Comparison of ENCODE assay signal across 19 cellular contexts in the genomic region with DNA sequence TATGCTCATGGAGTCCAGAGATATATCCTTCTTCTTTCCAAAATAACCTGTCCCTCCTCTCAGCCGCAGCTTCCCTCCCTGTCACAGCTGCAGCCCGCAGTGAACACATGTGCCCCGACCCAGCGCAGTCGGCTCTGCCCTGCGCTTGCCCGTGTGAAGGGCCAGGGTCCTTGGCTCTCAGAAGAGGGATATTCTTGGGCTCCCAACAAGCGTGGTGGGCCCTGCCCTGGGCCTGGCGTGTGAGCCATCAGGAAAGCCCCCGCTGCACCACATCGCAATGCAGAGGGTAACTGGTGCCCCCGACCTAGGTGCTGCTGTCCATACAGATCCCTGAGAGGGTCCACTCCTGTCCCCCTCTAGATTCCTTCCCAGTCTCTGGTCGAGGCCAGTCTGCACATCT.
"Had no signal": no experiment of that assay in that cellular context is flagged by ENCODE, and none has a peak within 500 bp of the region (broad histone marks: within the 10 kb centered on the region; RNA-seq: fewer than 3 reads in every experiment).

No MANE protein-coding gene starts in this region.

- H3K4me3 ChIP-seq: coronary artery, dorsolateral prefrontal cortex, esophagus muscularis mucosa, gastrocnemius medialis, heart right ventricle, left lung, psoas muscle, right lobe of liver had no signal

- H3K27ac ChIP-seq: coronary artery, dorsolateral prefrontal cortex, epithelial cell of prostate, esophagus muscularis mucosa, gastrocnemius medialis, heart right ventricle, left lung, neutrophil, psoas muscle, right lobe of liver had no signal

- DNase-seq: effector CD8-positive, alpha-beta T cell; gastrocnemius medialis; heart right ventricle; islet precursor cell; left lung; naive thymus-derived CD4-positive, alpha-beta T cell; psoas muscle; retina; stimulated activated CD4-positive, alpha-beta T cell treated with anti-CD3 and anti-CD28 coated beads, Interleukin-15, amount 100 ng/mL, for 24 hours; stimulated activated CD4-positive, alpha-beta T cell treated with anti-CD3 and anti-CD28 coated beads, Interleukin-1b, Interleukin-23, amount 100 ng/mL, for 48 hours; stimulated activated CD4-positive, alpha-beta T cell treated with anti-CD3 and anti-CD28 coated beads, Interleukin-4, amount 100 ng/mL, for 24 hours; stimulated activated naive B cell treated with anti-CD40 and anti-IgM and Interleukin-4, amounts not matched to agents 10 μg/mL and 1 μg/mL and 100 μg/mL, for 72 hours; trophoblast cell had no signal

- H3K27me3 ChIP-seq: dorsolateral prefrontal cortex, esophagus muscularis mucosa, gastrocnemius medialis, heart right ventricle, left lung, neutrophil, right lobe of liver had no signal

- ATAC-seq: gastrocnemius medialis; left lung; naive thymus-derived CD4-positive, alpha-beta T cell; psoas muscle; stimulated activated naive B cell treated with anti-CD40 and anti-IgM and Interleukin-4, amounts not matched to agents 10 μg/mL and 1 μg/mL and 100 μg/mL, for 72 hours had no signal

- H3K9me3 ChIP-seq: esophagus muscularis mucosa, gastrocnemius medialis, heart right ventricle, left lung, neutrophil, psoas muscle, right lobe of liver had no signal
